In genomic region chr9:134324359-134325095, GRCh38 we compare ENCODE assay signal across 8 cellular contexts. TPM values are rescaled to one million over a fixed set of nuclear protein-coding genes. Genes with fewer than 3 reads are reported as not detected.
DNase-seq lines count a peak whose midpoint lies in the region; ATAC-seq and TF ChIP-seq lines count a peak whose summit lies in the region.

No MANE protein-coding gene starts in this region.

- no TSS peak for BruUV-seq in PC-9 (replicated peaks; lab: Mats Ljungman, UMichigan)
- BruUV-seq in A673 (replicated peaks; lab: Mats Ljungman, UMichigan) = no TSS peak

- no peak overlapping the region for H3K27ac ChIP-seq in PC-9
- no peak overlapping the region for H3K27ac ChIP-seq in endodermal cell (ENCODE audit: low read depth, low read length)
- no peak overlapping the region for H3K27ac ChIP-seq in neural progenitor cell
- H3K27ac ChIP-seq in A673 (ENCODE audit: low read depth, low read length, poor library complexity, severe bottlenecking) = no peak overlapping the region

- peak; percentile 64 for DNase-seq in CD1c-positive myeloid dendritic cell (ENCODE audit: extremely low spot score)
- no peak for DNase-seq in PC-9
- no peak for DNase-seq in endodermal cell
- no peak for DNase-seq in neural progenitor cell (ENCODE audit: low spot score)
- no peak for DNase-seq in GM13976 (ENCODE audit: low spot score)
- DNase-seq in A673 (ENCODE audit: low spot score) = no peak

- POLR2A ChIA-PET in PC-9 (lab: Charles Lee; ENCODE audit: unreplicated experiment) = interaction anchor here (0.7 to 1.2 kb wide), 3 partner anchors 31 to 54 kb away, joined by 4 to 5 read pairs (median 5); no protein-coding TSS in a partner anchor
- POLR2A ChIA-PET in A673 (lab: Charles Lee; ENCODE audit: low non-redundant PET) = no interaction called here

- H3F3A ChIP-seq in PC-9 (ENCODE audit: insufficient read depth, low read depth) (peaks cover 20% of the 10 kb centered on the region; the same call in 1 of the 2 replicates), neural progenitor cell (ENCODE audit: low read depth) (peaks cover 59% of the 10 kb centered on the region)

- H3K36me3 ChIP-seq in PC-9 (ENCODE audit: low read depth) (no peaks in the 10 kb centered on the region), endodermal cell (ENCODE audit: control insufficient read depth, insufficient read depth, low read length) (no peaks in the 10 kb centered on the region), neural progenitor cell (no peaks in the 10 kb centered on the region), A673 (ENCODE audit: insufficient read depth, low read length, poor library complexity, severe bottlenecking) (no peaks in the 10 kb centered on the region)

- no peak overlapping the region for H2AFZ ChIP-seq in PC-9
- no peak overlapping the region for H2AFZ ChIP-seq in neural progenitor cell (replicated peaks)

- no peaks in the 10 kb centered on the region for H3K9me2 ChIP-seq in PC-9 (ENCODE audit: insufficient read depth)

- H3K27ac Mint-ChIP-seq in endodermal cell (peak overlapping the region; percentile 80), neural progenitor cell (peak overlapping the region; percentile 76)

- H3K9me3 ChIP-seq in PC-9 (ENCODE audit: insufficient read depth, low read depth) = no peaks in the 10 kb centered on the region
- H3K9me3 ChIP-seq in endodermal cell (ENCODE audit: control insufficient read depth, low read length) = no peaks in the 10 kb centered on the region
- H3K9me3 ChIP-seq in neural progenitor cell (ENCODE audit: low read depth) = no peaks in the 10 kb centered on the region
- no peaks in the 10 kb centered on the region for H3K9me3 ChIP-seq in A673 (ENCODE audit: low read depth, low read length, poor library complexity, severe bottlenecking)

- H3K79me2 ChIP-seq in PC-9 (ENCODE audit: low read depth) = peaks cover 27% of the 10 kb centered on the region
- peaks cover 25% of the 10 kb centered on the region for H3K79me2 ChIP-seq in neural progenitor cell (ENCODE audit: low read depth)

- peak overlapping the region; percentile 89 for H3K4me2 ChIP-seq in PC-9
- peak overlapping the region; percentile 86 for H3K4me2 ChIP-seq in neural progenitor cell

- H4K20me1 ChIP-seq in PC-9 (ENCODE audit: insufficient read depth) (peaks cover 14% of the 10 kb centered on the region), neural progenitor cell (ENCODE audit: low read depth) (peaks cover 27% of the 10 kb centered on the region)

- in situ Hi-C loops in GM13976 (cut with MboI; ENCODE audit: low sequenced_read_pairs, unreplicated experiment) = no loop called here

- peaks cover 18% of the 10 kb centered on the region for H3K4me1 ChIP-seq in PC-9 (replicated peaks; ENCODE audit: insufficient read depth)
- peaks cover 19% of the 10 kb centered on the region for H3K4me1 ChIP-seq in endodermal cell (ENCODE audit: control insufficient read depth, insufficient read depth, low read length)
- H3K4me1 ChIP-seq in neural progenitor cell = peaks cover 52% of the 10 kb centered on the region
- H3K4me1 ChIP-seq in A673 (ENCODE audit: insufficient read depth, low read length, poor library complexity, severe bottlenecking) = peaks cover 42% of the 10 kb centered on the region

- H3K9ac ChIP-seq in endodermal cell (ENCODE audit: extremely low read depth, low read length, poor library complexity, severe bottlenecking) = no peak overlapping the region
- H3K9ac ChIP-seq in neural progenitor cell = no peak overlapping the region

- H3K4me3 ChIP-seq in PC-9 = peak overlapping the region; percentile 87; the same call in 1 of the 2 replicates
- H3K4me3 ChIP-seq in endodermal cell (ENCODE audit: low read length) = no peak overlapping the region
- H3K4me3 ChIP-seq in neural progenitor cell = peak overlapping the region; percentile 51
- no peak overlapping the region for H3K4me3 ChIP-seq in A673 (ENCODE audit: low read depth, low read length, poor library complexity, severe bottlenecking)

- ATAC-seq in HG03196 (IDR thresholded peaks at IDR 0.05; ENCODE audit: unreplicated experiment) (no peak), HG02973 (IDR thresholded peaks at IDR 0.05; ENCODE audit: unreplicated experiment) (no peak)

- H3K27me3 ChIP-seq in PC-9 (ENCODE audit: insufficient read depth, low read depth) (no peaks in the 10 kb centered on the region), endodermal cell (ENCODE audit: control insufficient read depth, insufficient read depth, low read length, poor library complexity, severe bottlenecking) (no peaks in the 10 kb centered on the region), neural progenitor cell (no peaks in the 10 kb centered on the region), A673 (replicated peaks; ENCODE audit: insufficient read depth, low read depth, low read length, poor library complexity) (no peaks in the 10 kb centered on the region)

- H3K27me3 Mint-ChIP-seq in endodermal cell (ENCODE audit: insufficient read depth) = no peaks in the 10 kb centered on the region
- peaks cover 15% of the 10 kb centered on the region for H3K27me3 Mint-ChIP-seq in neural progenitor cell (ENCODE audit: insufficient read depth, low read depth)

- H3K4me3 Mint-ChIP-seq in endodermal cell (peak overlapping the region; percentile 56), neural progenitor cell (peak overlapping the region; percentile 82)

- H3K36me3 Mint-ChIP-seq in endodermal cell (ENCODE audit: low read depth) = no peaks in the 10 kb centered on the region
- H3K36me3 Mint-ChIP-seq in neural progenitor cell = no peaks in the 10 kb centered on the region

- TF ChIP-seq CTCF in PC-9 (conservative IDR thresholded peaks at IDR 0.05) = no peak
- no peak for TF ChIP-seq CTCF in endodermal cell (conservative IDR thresholded peaks at IDR 0.05)
- TF ChIP-seq CTCF in neural progenitor cell (IDR thresholded peaks at IDR 0.05) = no peak
- no peak for TF ChIP-seq CTCF in GM13976 (IDR thresholded peaks at IDR 0.05; ENCODE audit: borderline replicate concordance, control extremely low read depth, extremely low read depth, insufficient read depth, missing control alignments)
- no peak for TF ChIP-seq CTCF in A673 (conservative IDR thresholded peaks at IDR 0.05; ENCODE audit: low read depth, low read length)

- CTCF ChIA-PET in PC-9 (lab: Charles Lee) (no interaction called here), A673 (lab: Charles Lee) (no interaction called here)

- peaks cover 36% of the 10 kb centered on the region for H3K4me1 Mint-ChIP-seq in endodermal cell
- peaks cover 47% of the 10 kb centered on the region for H3K4me1 Mint-ChIP-seq in neural progenitor cell

- intact Hi-C loops in PC-9 (cut with micrococcal nuclease; ENCODE audit: unreplicated experiment) (no loop called here), A673 (cut with micrococcal nuclease; ENCODE audit: unreplicated experiment) (no loop called here)

- H3K9me3 Mint-ChIP-seq in endodermal cell (no peaks in the 10 kb centered on the region), neural progenitor cell (no peaks in the 10 kb centered on the region)

- 90% methylated on average over 4 to 17 of the region's 17 CpGs for WGBS in endodermal cell (ENCODE audit: insufficient coverage in 1 of 2, insufficient read length in 1 of 2), 2 experiments

RNA-seq across cellular contexts. Expression of gene RXRA, which starts 1.7 kb away (rescaled TPM):
- total RNA-seq in PC-9 (2021) (116 and 146 TPM in 2 replicates), endodermal cell (10 to 100 TPM; 58.3 to 70.6 TPM), neural progenitor cell (ENCODE audit: low replicate concordance) (11.6 and 25.5 TPM in 2 replicates), A673 (2021) (50.7 and 54.1 TPM in 2 replicates)
- 37.4 TPM for polyA plus RNA-seq in endodermal cell (2013, experiment 1 of 2)
- 33.9 TPM for polyA plus RNA-seq in endodermal cell (2013, experiment 2 of 2)

Comparison
In these comparisons a context has a peak if more than half of its experiments do, and no peak if none do; other contexts are left out.
1. H3K4me3 ChIP-seq: peak in PC-9 (single experiment) and neural progenitor cell (single experiment); none in endodermal cell (single experiment) and A673 (single experiment).